Comparison of ENCODE assay signal across 1 cellular context in genomic region chr16:68265078-68265925, GRCh38.
A peak's percentile ranks its signal among the peaks of the same experiment; 100 is the strongest.
TF ChIP-seq lines count a peak whose summit lies in the region.

No MANE protein-coding gene starts in this region.

TF ChIP-seq in HEK293, 187 proteins besides CTCF, POLR2A, EP300 and RAD21 (continued from another document):
- TF ChIP-seq TSHZ1 (tag by site-specific recombination; IDR thresholded peaks at IDR 0.05; ENCODE audit: borderline replicate concordance) (no peak), SP2 (tag by site-specific recombination; IDR thresholded peaks at IDR 0.05) (peak; percentile 58), PRDM4 (tag by site-specific recombination; IDR thresholded peaks at IDR 0.05) (0 out of 2 replicates have a peak, but pooled peaks have one; percentile 36), ZNF513 (tag by site-specific recombination; IDR thresholded peaks at IDR 0.05) (no peak), PRDM2 (tag by site-specific recombination; IDR thresholded peaks at IDR 0.05; ENCODE audit: borderline replicate concordance) (no peak), ZNF449 (tag by site-specific recombination; IDR thresholded peaks at IDR 0.05) (peak; percentile 24; the same call in 1 of the 2 replicates), ZNF16 (tag by site-specific recombination; IDR thresholded peaks at IDR 0.05; ENCODE audit: low read depth) (no peak), ZNF560 (tag by site-specific recombination; IDR thresholded peaks at IDR 0.05; ENCODE audit: borderline replicate concordance) (no peak)
